ENCODE assay signal across 8 cellular contexts in genomic region chr2:12715878-12716249, GRCh38. TPM values are rescaled to one million over a fixed set of nuclear protein-coding genes. Genes with fewer than 3 reads are reported as not detected.
DNase-seq lines count a peak whose midpoint lies in the region; ATAC-seq and TF ChIP-seq lines count a peak whose summit lies in the region.

No MANE protein-coding gene starts in this region.

- peak overlapping the region; percentile 89 for H3K27ac Mint-ChIP-seq in activated CD8-positive, alpha-beta T cell treated with anti-CD3 and anti-CD28 coated beads for 36 hours

- H3K36me3 ChIP-seq in mesodermal cell (ENCODE audit: control insufficient read depth, insufficient read depth, low read length), result no peaks in the 10 kb centered on the region

- 29 to 34% methylated on average over 4 to 8 of the region's 10 CpGs for WGBS in mesodermal cell (ENCODE audit: insufficient coverage in 2 of 2), 2 experiments

- H3K9me3 Mint-ChIP-seq in activated CD8-positive, alpha-beta T cell treated with anti-CD3 and anti-CD28 coated beads for 36 hours, result no peaks in the 10 kb centered on the region

- H3K36me3 Mint-ChIP-seq in activated CD8-positive, alpha-beta T cell treated with anti-CD3 and anti-CD28 coated beads for 36 hours (ENCODE audit: low read depth), result no peaks in the 10 kb centered on the region

- POLR2A ChIA-PET in activated CD8-positive, alpha-beta T cell treated with anti-CD3 and anti-CD28 coated beads for 36 hours (lab: Charles Lee), result interaction anchor here (1.4 kb wide), 2 partner anchors 709 to 850 kb away, joined by 3 to 4 read pairs; no protein-coding TSS in a partner anchor

- no peaks in the 10 kb centered on the region for H3K9me3 ChIP-seq in mesodermal cell (ENCODE audit: control insufficient read depth, low read length)

- ATAC-seq in HG02885 (IDR thresholded peaks at IDR 0.05; ENCODE audit: poor library complexity, unreplicated experiment), result peak; percentile 44
- peak; percentile 35 for ATAC-seq in activated CD8-positive, alpha-beta T cell treated with anti-CD3 and anti-CD28 coated beads for 36 hours
- no peak for ATAC-seq in HG03196 (IDR thresholded peaks at IDR 0.05; ENCODE audit: unreplicated experiment)

- H3K4me1 Mint-ChIP-seq in activated CD8-positive, alpha-beta T cell treated with anti-CD3 and anti-CD28 coated beads for 36 hours (ENCODE audit: low read depth), result peaks cover 34% of the 10 kb centered on the region

- H3K4me3 ChIP-seq in mesodermal cell (ENCODE audit: extremely low read depth, insufficient read depth, low read length, poor library complexity, severe bottlenecking), result peak overlapping the region; percentile 89

- CTCF ChIA-PET in activated CD8-positive, alpha-beta T cell treated with anti-CD3 and anti-CD28 coated beads for 36 hours (lab: Charles Lee), result interaction anchor here (0.6 to 4.2 kb wide), 39 partner anchors 9 to 889 kb away, joined by 3 to 28 read pairs (median 4); no protein-coding TSS in a partner anchor

- intact Hi-C loops in activated CD8-positive, alpha-beta T cell treated with anti-CD3 and anti-CD28 coated beads for 36 hours (cut with micrococcal nuclease), result loop anchor here (5.0 kb wide), 4 partner anchors 214 to 424 kb away; no protein-coding TSS in a partner anchor

- peak; percentile 74 for TF ChIP-seq CTCF in activated CD8-positive, alpha-beta T cell treated with anti-CD3 and anti-CD28 coated beads for 36 hours (IDR thresholded peaks at IDR 0.05)

- H3K4me3 Mint-ChIP-seq in activated CD8-positive, alpha-beta T cell treated with anti-CD3 and anti-CD28 coated beads for 36 hours, result peak overlapping the region; percentile 96

- H3K4me1 ChIP-seq in mesodermal cell (ENCODE audit: control insufficient read depth, insufficient read depth, low read length, poor library complexity, severe bottlenecking), result peaks cover 14% of the 10 kb centered on the region

- peak overlapping the region; percentile 89 for H3K27ac ChIP-seq in mesodermal cell (ENCODE audit: low read depth, low read length, severe bottlenecking)

- H3K27me3 Mint-ChIP-seq in activated CD8-positive, alpha-beta T cell treated with anti-CD3 and anti-CD28 coated beads for 36 hours, result no peaks in the 10 kb centered on the region

- DNase-seq in DMS153 (lab: John Stamatoyannopoulos, UW), result peak; percentile 74
- peak; percentile 35 for DNase-seq in NCI-H524 treated with DMSO at 0.1 percent for 48 hours (lab: John Stamatoyannopoulos, UW)
- peak; percentile 82 for DNase-seq in activated CD8-positive, alpha-beta T cell treated with anti-CD3 and anti-CD28 coated beads for 36 hours
- peak; percentile 70 for DNase-seq in effector CD8-positive, alpha-beta T cell (lab: John Stamatoyannopoulos, UW)
- DNase-seq in stimulated activated CD8-positive, alpha-beta memory T cell treated with anti-CD3 and anti-CD28 coated beads, Interleukin-15, amount 100 ng/mL, for 24 hours (ENCODE audit: low read depth), result peak; percentile 46

RNA-seq across cellular contexts. Expression of gene TRIB2, which starts 0.9 kb away (rescaled TPM):
- total RNA-seq in activated CD8-positive, alpha-beta T cell treated with anti-CD3 and anti-CD28 coated beads for 36 hours, result 10 to 100 TPM in 1 of 2 experiments, 1 to 10 TPM in 1; 9.2 to 11.0 TPM
- 91.9 TPM for polyA plus RNA-seq in mesodermal cell (2013, experiment 1 of 2)
- 78.5 TPM for polyA plus RNA-seq in mesodermal cell (2013, experiment 2 of 2)
